In the genomic region with DNA sequence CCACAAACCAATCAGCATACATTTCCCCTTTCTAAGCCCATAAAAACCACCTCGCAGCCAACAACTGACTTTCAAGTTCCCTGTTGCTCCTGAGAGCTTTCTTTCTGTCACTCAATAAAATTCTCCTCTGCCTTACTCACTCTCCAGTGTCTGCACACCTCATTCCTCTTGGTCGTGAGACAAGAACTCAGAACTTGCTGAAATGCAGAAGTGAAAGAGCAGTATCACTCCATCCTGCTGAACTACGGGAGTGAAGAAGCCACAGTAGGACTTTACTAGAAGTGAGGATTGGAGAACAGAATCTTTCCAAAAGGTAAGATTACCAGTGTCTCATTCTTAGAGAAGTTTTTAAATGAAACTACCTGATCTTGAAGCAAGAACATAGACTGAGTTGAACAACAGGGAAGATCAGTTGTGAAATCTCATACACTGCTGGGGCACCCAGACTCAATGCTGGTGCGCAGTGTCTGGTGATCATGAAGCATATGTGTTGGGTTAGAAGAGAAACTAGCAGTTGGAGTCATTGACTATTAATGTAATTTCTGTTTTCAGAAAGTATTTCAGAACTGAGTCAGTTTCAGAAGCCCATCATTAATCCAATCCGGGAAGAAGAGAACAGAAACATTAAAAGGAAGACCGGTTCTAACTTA, we compare ENCODE assay signal across 25 cellular contexts.
"Had no signal": no experiment of that assay in that cellular context is flagged by ENCODE, and none has a peak within 500 bp of the region (broad histone marks: within the 10 kb centered on the region; RNA-seq: fewer than 3 reads in every experiment).

No MANE protein-coding gene starts in this region.

- H3K27ac Mint-ChIP-seq: activated CD4-positive, alpha-beta T cell treated with anti-CD3 and anti-CD28 coated beads, Interleukin-2, amount 10 ng/mL, durations not matched to agents 7 days and 5 days; activated CD8-positive, alpha-beta T cell treated with anti-CD3 and anti-CD28 coated beads, Interleukin-2, amount 10 ng/mL, durations not matched to agents 7 days and 5 days; activated T-helper 1 cell treated with anti-CD3 and anti-CD28 coated beads, Interleukin-12 subunit alpha, Interleukin-12 subunit beta, Interleukin-2, Interleukin-4 antibody, amounts not matched to agents 30 ng/mL and 10 ng/mL and 1 ng/mL, durations not matched to agents 14 hours and 24 hours and 36 hours; natural killer cell; progenitor cell of endocrine pancreas; stimulated activated naive B cell treated with anti-CD40 and anti-IgM and Interleukin-4, amounts not matched to agents 10 μg/mL and 1 μg/mL and 100 μg/mL, for 72 hours; type B pancreatic cell had no signal

- H3K4me3 ChIP-seq: body of pancreas, gastroesophageal sphincter, left ventricle myocardium inferior, thoracic aorta, vagina had no signal

- H3K27me3 ChIP-seq: body of pancreas, gastroesophageal sphincter, vagina had no signal

- H3K9me3 Mint-ChIP-seq: type B pancreatic cell had no signal

- H3K27ac ChIP-seq: body of pancreas, epithelial cell of prostate, gastroesophageal sphincter, left ventricle myocardium inferior, thoracic aorta, vagina, WERI-Rb-1 had no signal

- H3K36me3 ChIP-seq: gastroesophageal sphincter, left ventricle myocardium inferior, thoracic aorta, vagina, WERI-Rb-1 had no signal

- H3K4me3 Mint-ChIP-seq: activated CD4-positive, alpha-beta T cell treated with anti-CD3 and anti-CD28 coated beads, Interleukin-2, amount 10 ng/mL, durations not matched to agents 7 days and 5 days; activated CD8-positive, alpha-beta T cell treated with anti-CD3 and anti-CD28 coated beads, Interleukin-2, amount 10 ng/mL, durations not matched to agents 7 days and 5 days; activated T-helper 1 cell treated with anti-CD3 and anti-CD28 coated beads, Interleukin-12 subunit alpha, Interleukin-12 subunit beta, Interleukin-2, Interleukin-4 antibody, amounts not matched to agents 30 ng/mL and 10 ng/mL and 1 ng/mL, durations not matched to agents 14 hours and 24 hours and 36 hours; natural killer cell; stimulated activated naive B cell treated with anti-CD40 and anti-IgM and Interleukin-4, amounts not matched to agents 10 μg/mL and 1 μg/mL and 100 μg/mL, for 72 hours; type B pancreatic cell had no signal

- H3K4me1 Mint-ChIP-seq: activated CD4-positive, alpha-beta T cell treated with anti-CD3 and anti-CD28 coated beads, Interleukin-2, amount 10 ng/mL, durations not matched to agents 7 days and 5 days; natural killer cell; stimulated activated naive B cell treated with anti-CD40 and anti-IgM and Interleukin-4, amounts not matched to agents 10 μg/mL and 1 μg/mL and 100 μg/mL, for 72 hours had no signal

- H3K4me1 ChIP-seq: body of pancreas, gastroesophageal sphincter, left ventricle myocardium inferior, vagina had no signal

- DNase-seq: activated CD4-positive, alpha-beta T cell treated with anti-CD3 and anti-CD28 coated beads, Interleukin-2, amount 10 ng/mL, durations not matched to agents 7 days and 5 days; activated CD4-positive, CD25-positive, alpha-beta regulatory T cell treated with anti-CD3 and anti-CD28 coated beads, Interleukin-2, amount 50 U/mL, for 72 hours; activated CD8-positive, alpha-beta T cell treated with anti-CD3 and anti-CD28 coated beads, Interleukin-2, amount 10 ng/mL, durations not matched to agents 7 days and 5 days; activated gamma-delta T cell; activated naive CD4-positive, alpha-beta T cell treated with anti-CD3 and anti-CD28 coated beads, Interleukin-2, amount 50 U/mL, for 16 hours; anterior cingulate cortex; body of pancreas; head of caudate nucleus; hypothalamus; left ventricle myocardium inferior; mammary epithelial cell; midbrain; natural killer cell; retina; stimulated activated CD4-positive, alpha-beta T cell treated with anti-CD3 and anti-CD28 coated beads, Interleukin-2, amount 100 ng/mL, for 48 hours; stimulated activated CD8-positive, alpha-beta memory T cell treated with anti-CD3 and anti-CD28 coated beads, Interleukin-4, amount 100 ng/mL, for 48 hours; stimulated activated naive B cell treated with anti-CD40 and anti-IgM and Interleukin-4, amounts not matched to agents 10 μg/mL and 1 μg/mL and 100 μg/mL, for 72 hours; WERI-Rb-1 had no signal

- H3K36me3 Mint-ChIP-seq: natural killer cell; stimulated activated naive B cell treated with anti-CD40 and anti-IgM and Interleukin-4, amounts not matched to agents 10 μg/mL and 1 μg/mL and 100 μg/mL, for 72 hours; type B pancreatic cell had no signal

- ATAC-seq: activated CD8-positive, alpha-beta T cell treated with anti-CD3 and anti-CD28 coated beads, Interleukin-2, amount 10 ng/mL, durations not matched to agents 7 days and 5 days; body of pancreas; gastroesophageal sphincter; natural killer cell; stimulated activated naive B cell treated with anti-CD40 and anti-IgM and Interleukin-4, amounts not matched to agents 10 μg/mL and 1 μg/mL and 100 μg/mL, for 72 hours had no signal

- H3K9me3 ChIP-seq: body of pancreas, gastroesophageal sphincter, thoracic aorta, vagina had no signal

- H3K27me3 Mint-ChIP-seq: activated CD4-positive, alpha-beta T cell treated with anti-CD3 and anti-CD28 coated beads, Interleukin-2, amount 10 ng/mL, durations not matched to agents 7 days and 5 days; progenitor cell of endocrine pancreas; stimulated activated naive B cell treated with anti-CD40 and anti-IgM and Interleukin-4, amounts not matched to agents 10 μg/mL and 1 μg/mL and 100 μg/mL, for 72 hours; type B pancreatic cell had no signal
